In the genomic region with DNA sequence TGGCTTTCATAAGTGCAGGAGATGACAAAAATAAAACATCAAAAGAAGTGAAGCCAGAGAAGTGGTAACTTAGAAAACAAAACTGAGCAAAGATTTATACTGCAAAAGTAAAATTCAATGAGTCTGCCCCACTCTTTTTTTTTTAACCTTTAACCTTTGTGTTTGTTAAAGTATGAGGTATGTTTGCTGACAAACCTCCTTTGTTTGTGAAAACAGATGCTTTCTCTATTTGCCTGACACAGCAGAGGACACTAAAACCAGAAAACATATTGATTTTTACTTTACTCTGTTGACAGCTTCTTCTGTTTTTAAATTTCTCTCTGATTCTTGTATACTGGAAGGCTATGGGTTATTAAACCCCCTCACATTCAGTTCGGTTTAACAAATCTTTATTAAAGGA, we compare ENCODE assay signal across 1 cellular context.
TF ChIP-seq lines count a peak whose summit lies in the region.

No MANE protein-coding gene starts in this region.

TF ChIP-seq in HepG2, 621 proteins besides CTCF, POLR2A, EP300 and RAD21 (continued from another document and continues in another):
- TF ChIP-seq, protein P1, sequence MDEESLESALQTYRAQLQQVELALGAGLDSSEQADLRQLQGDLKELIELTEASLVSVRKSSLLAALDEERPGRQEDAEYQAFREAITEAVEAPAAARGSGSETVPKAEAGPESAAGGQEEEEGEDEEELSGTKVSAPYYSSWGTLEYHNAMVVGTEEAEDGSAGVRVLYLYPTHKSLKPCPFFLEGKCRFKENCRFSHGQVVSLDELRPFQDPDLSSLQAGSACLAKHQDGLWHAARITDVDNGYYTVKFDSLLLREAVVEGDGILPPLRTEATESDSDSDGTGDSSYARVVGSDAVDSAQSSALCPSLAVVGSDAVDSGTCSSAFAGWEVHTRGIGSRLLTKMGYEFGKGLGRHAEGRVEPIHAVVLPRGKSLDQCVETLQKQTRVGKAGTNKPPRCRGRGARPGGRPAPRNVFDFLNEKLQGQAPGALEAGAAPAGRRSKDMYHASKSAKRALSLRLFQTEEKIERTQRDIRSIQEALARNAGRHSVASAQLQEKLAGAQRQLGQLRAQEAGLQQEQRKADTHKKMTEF (CRISPR knock-in tag; IDR thresholded peaks at IDR 0.05), result peak; percentile 71
- peak; percentile 70 for TF ChIP-seq TCF7L2 (IDR thresholded peaks at IDR 0.05; ENCODE audit: low read depth, low read length)
- no peak for TF ChIP-seq ZNF354B (CRISPR knock-in tag; IDR thresholded peaks at IDR 0.05)
- TF ChIP-seq, protein P2, sequence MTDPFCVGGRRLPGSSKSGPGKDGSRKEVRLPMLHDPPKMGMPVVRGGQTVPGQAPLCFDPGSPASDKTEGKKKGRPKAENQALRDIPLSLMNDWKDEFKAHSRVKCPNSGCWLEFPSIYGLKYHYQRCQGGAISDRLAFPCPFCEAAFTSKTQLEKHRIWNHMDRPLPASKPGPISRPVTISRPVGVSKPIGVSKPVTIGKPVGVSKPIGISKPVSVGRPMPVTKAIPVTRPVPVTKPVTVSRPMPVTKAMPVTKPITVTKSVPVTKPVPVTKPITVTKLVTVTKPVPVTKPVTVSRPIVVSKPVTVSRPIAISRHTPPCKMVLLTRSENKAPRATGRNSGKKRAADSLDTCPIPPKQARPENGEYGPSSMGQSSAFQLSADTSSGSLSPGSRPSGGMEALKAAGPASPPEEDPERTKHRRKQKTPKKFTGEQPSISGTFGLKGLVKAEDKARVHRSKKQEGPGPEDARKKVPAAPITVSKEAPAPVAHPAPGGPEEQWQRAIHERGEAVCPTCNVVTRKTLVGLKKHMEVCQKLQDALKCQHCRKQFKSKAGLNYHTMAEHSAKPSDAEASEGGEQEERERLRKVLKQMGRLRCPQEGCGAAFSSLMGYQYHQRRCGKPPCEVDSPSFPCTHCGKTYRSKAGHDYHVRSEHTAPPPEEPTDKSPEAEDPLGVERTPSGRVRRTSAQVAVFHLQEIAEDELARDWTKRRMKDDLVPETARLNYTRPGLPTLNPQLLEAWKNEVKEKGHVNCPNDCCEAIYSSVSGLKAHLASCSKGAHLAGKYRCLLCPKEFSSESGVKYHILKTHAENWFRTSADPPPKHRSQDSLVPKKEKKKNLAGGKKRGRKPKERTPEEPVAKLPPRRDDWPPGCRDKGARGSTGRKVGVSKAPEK (CRISPR knock-in tag; IDR thresholded peaks at IDR 0.05; ENCODE audit: borderline replicate concordance), result no peak
- TF ChIP-seq FOXA3 (CRISPR knock-in tag; IDR thresholded peaks at IDR 0.05), result peak; percentile 90
- TF ChIP-seq ATM (IDR thresholded peaks at IDR 0.05; ENCODE audit: borderline replicate concordance), result no peak
- TF ChIP-seq, protein P3, sequence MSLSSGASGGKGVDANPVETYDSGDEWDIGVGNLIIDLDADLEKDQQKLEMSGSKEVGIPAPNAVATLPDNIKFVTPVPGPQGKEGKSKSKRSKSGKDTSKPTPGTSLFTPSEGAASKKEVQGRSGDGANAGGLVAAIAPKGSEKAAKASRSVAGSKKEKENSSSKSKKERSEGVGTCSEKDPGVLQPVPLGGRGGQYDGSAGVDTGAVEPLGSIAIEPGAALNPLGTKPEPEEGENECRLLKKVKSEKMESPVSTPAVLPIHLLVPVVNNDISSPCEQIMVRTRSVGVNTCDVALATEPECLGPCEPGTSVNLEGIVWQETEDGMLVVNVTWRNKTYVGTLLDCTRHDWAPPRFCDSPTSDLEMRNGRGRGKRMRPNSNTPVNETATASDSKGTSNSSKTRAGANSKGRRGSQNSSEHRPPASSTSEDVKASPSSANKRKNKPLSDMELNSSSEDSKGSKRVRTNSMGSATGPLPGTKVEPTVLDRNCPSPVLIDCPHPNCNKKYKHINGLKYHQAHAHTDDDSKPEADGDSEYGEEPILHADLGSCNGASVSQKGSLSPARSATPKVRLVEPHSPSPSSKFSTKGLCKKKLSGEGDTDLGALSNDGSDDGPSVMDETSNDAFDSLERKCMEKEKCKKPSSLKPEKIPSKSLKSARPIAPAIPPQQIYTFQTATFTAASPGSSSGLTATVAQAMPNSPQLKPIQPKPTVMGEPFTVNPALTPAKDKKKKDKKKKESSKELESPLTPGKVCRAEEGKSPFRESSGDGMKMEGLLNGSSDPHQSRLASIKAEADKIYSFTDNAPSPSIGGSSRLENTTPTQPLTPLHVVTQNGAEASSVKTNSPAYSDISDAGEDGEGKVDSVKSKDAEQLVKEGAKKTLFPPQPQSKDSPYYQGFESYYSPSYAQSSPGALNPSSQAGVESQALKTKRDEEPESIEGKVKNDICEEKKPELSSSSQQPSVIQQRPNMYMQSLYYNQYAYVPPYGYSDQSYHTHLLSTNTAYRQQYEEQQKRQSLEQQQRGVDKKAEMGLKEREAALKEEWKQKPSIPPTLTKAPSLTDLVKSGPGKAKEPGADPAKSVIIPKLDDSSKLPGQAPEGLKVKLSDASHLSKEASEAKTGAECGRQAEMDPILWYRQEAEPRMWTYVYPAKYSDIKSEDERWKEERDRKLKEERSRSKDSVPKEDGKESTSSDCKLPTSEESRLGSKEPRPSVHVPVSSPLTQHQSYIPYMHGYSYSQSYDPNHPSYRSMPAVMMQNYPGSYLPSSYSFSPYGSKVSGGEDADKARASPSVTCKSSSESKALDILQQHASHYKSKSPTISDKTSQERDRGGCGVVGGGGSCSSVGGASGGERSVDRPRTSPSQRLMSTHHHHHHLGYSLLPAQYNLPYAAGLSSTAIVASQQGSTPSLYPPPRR (CRISPR knock-in tag; IDR thresholded peaks at IDR 0.05; ENCODE audit: borderline replicate concordance), result peak; percentile 57; the same call in 1 of the 2 replicates
- TF ChIP-seq KAT2B (IDR thresholded peaks at IDR 0.05; ENCODE audit: borderline replicate concordance, low read depth, low read length), result peak; percentile 29; the same call in 1 of the 2 replicates
- TF ChIP-seq ZNF879 (CRISPR knock-in tag; IDR thresholded peaks at IDR 0.05), result no peak
- TF ChIP-seq, protein P4, sequence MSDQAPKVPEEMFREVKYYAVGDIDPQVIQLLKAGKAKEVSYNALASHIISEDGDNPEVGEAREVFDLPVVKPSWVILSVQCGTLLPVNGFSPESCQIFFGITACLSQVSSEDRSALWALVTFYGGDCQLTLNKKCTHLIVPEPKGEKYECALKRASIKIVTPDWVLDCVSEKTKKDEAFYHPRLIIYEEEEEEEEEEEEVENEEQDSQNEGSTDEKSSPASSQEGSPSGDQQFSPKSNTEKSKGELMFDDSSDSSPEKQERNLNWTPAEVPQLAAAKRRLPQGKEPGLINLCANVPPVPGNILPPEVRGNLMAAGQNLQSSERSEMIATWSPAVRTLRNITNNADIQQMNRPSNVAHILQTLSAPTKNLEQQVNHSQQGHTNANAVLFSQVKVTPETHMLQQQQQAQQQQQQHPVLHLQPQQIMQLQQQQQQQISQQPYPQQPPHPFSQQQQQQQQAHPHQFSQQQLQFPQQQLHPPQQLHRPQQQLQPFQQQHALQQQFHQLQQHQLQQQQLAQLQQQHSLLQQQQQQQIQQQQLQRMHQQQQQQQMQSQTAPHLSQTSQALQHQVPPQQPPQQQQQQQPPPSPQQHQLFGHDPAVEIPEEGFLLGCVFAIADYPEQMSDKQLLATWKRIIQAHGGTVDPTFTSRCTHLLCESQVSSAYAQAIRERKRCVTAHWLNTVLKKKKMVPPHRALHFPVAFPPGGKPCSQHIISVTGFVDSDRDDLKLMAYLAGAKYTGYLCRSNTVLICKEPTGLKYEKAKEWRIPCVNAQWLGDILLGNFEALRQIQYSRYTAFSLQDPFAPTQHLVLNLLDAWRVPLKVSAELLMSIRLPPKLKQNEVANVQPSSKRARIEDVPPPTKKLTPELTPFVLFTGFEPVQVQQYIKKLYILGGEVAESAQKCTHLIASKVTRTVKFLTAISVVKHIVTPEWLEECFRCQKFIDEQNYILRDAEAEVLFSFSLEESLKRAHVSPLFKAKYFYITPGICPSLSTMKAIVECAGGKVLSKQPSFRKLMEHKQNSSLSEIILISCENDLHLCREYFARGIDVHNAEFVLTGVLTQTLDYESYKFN (CRISPR knock-in tag; conservative IDR thresholded peaks at IDR 0.05), result peak; percentile 86
- TF ChIP-seq ISL2 (CRISPR knock-in tag; IDR thresholded peaks at IDR 0.05), result peak; percentile 83
- TF ChIP-seq MED8 (CRISPR knock-in tag; IDR thresholded peaks at IDR 0.05; ENCODE audit: insufficient replicate concordance), result no peak
- TF ChIP-seq NCOA2 (CRISPR knock-in tag; IDR thresholded peaks at IDR 0.05), result peak; percentile 83
- no peak for TF ChIP-seq ZNF546 (CRISPR knock-in tag; conservative IDR thresholded peaks at IDR 0.05)
- no peak for TF ChIP-seq MAF1 (CRISPR knock-in tag; IDR thresholded peaks at IDR 0.05; ENCODE audit: borderline replicate concordance)
- peak; percentile 31 to 65; a peak in 3 of 4 replicates for TF ChIP-seq MAFK (conservative IDR thresholded peaks at IDR 0.05 in 1 of 2, IDR thresholded peaks at IDR 0.05 in 1 of 2; ENCODE audit: low read length in 2 of 2)
- TF ChIP-seq GATA4 (IDR thresholded peaks at IDR 0.05; ENCODE audit: borderline replicate concordance, low read depth), result no peak
- TF ChIP-seq ASH2L (IDR thresholded peaks at IDR 0.05; ENCODE audit: insufficient read length, low read depth, low read length), result peak; percentile 41
- TF ChIP-seq ZNF224 (CRISPR knock-in tag; IDR thresholded peaks at IDR 0.05), result no peak
- no peak for TF ChIP-seq ZBTB42 (CRISPR knock-in tag; IDR thresholded peaks at IDR 0.05)
- TF ChIP-seq SOX13 (IDR thresholded peaks at IDR 0.05), result no peak
- TF ChIP-seq SOX13 (CRISPR knock-in tag; conservative IDR thresholded peaks at IDR 0.05 in 1 of 2, IDR thresholded peaks at IDR 0.05 in 1 of 2), result peak in 1 of 2 experiments; percentile 76; a peak in 2 of 4 replicates
- peak; percentile 47; the same call in 1 of the 2 replicates for TF ChIP-seq SIX1 (CRISPR knock-in tag; IDR thresholded peaks at IDR 0.05; ENCODE audit: borderline replicate concordance)
- TF ChIP-seq, protein P5, sequence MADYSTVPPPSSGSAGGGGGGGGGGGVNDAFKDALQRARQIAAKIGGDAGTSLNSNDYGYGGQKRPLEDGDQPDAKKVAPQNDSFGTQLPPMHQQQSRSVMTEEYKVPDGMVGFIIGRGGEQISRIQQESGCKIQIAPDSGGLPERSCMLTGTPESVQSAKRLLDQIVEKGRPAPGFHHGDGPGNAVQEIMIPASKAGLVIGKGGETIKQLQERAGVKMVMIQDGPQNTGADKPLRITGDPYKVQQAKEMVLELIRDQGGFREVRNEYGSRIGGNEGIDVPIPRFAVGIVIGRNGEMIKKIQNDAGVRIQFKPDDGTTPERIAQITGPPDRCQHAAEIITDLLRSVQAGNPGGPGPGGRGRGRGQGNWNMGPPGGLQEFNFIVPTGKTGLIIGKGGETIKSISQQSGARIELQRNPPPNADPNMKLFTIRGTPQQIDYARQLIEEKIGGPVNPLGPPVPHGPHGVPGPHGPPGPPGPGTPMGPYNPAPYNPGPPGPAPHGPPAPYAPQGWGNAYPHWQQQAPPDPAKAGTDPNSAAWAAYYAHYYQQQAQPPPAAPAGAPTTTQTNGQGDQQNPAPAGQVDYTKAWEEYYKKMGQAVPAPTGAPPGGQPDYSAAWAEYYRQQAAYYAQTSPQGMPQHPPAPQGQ (CRISPR knock-in tag; IDR thresholded peaks at IDR 0.05; ENCODE audit: borderline replicate concordance), result no peak
- TF ChIP-seq CREM (IDR thresholded peaks at IDR 0.05), result peak; percentile 74
- TF ChIP-seq CREM (CRISPR knock-in tag; IDR thresholded peaks at IDR 0.05), result no peak
- peak; percentile 82; the same call in 1 of the 2 replicates for TF ChIP-seq SOX5 (CRISPR knock-in tag; IDR thresholded peaks at IDR 0.05; ENCODE audit: borderline replicate concordance)
- 0 out of 2 replicates have a peak, but pooled peaks have one; percentile 14 for TF ChIP-seq HMG20B (CRISPR knock-in tag; conservative IDR thresholded peaks at IDR 0.05)
- peak; percentile 88; the same call in 1 of the 2 replicates for TF ChIP-seq NFIC (IDR thresholded peaks at IDR 0.05; ENCODE audit: low read length)
- TF ChIP-seq ONECUT2 (CRISPR knock-in tag; IDR thresholded peaks at IDR 0.05), result peak; percentile 78
- no peak for TF ChIP-seq ZSCAN22 (CRISPR knock-in tag; IDR thresholded peaks at IDR 0.05)
- TF ChIP-seq, protein P6, sequence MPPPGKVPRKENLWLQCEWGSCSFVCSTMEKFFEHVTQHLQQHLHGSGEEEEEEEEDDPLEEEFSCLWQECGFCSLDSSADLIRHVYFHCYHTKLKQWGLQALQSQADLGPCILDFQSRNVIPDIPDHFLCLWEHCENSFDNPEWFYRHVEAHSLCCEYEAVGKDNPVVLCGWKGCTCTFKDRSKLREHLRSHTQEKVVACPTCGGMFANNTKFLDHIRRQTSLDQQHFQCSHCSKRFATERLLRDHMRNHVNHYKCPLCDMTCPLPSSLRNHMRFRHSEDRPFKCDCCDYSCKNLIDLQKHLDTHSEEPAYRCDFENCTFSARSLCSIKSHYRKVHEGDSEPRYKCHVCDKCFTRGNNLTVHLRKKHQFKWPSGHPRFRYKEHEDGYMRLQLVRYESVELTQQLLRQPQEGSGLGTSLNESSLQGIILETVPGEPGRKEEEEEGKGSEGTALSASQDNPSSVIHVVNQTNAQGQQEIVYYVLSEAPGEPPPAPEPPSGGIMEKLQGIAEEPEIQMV (CRISPR knock-in tag; IDR thresholded peaks at IDR 0.05; ENCODE audit: low read depth), result no peak
- TF ChIP-seq THAP11 (CRISPR knock-in tag; IDR thresholded peaks at IDR 0.05), result no peak
- TF ChIP-seq ZNF569 (CRISPR knock-in tag; IDR thresholded peaks at IDR 0.05; ENCODE audit: borderline replicate concordance), result no peak
- peak; percentile 34; the same call in 1 of the 2 replicates for TF ChIP-seq MED1 (CRISPR knock-in tag; IDR thresholded peaks at IDR 0.05)
- TF ChIP-seq, protein P7, sequence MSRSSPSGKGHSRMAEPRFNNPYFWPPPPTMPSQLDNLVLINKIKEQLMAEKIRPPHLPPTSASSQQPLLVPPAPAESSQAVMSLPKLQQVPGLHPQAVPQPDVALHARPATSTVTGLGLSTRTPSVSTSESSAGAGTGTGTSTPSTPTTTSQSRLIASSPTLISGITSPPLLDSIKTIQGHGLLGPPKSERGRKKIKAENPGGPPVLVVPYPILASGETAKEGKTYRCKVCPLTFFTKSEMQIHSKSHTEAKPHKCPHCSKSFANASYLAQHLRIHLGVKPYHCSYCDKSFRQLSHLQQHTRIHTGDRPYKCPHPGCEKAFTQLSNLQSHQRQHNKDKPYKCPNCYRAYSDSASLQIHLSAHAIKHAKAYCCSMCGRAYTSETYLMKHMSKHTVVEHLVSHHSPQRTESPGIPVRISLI (CRISPR knock-in tag; IDR thresholded peaks at IDR 0.05; ENCODE audit: borderline replicate concordance), result peak; percentile 84; the same call in 1 of the 2 replicates
- peak; percentile 77 for TF ChIP-seq BCL6 (CRISPR knock-in tag; IDR thresholded peaks at IDR 0.05)
- no peak for TF ChIP-seq TOE1 (CRISPR knock-in tag; IDR thresholded peaks at IDR 0.05)
